Comparison of ENCODE assay signal across 39 cellular contexts in genomic region chr9:5918460-5918859, GRCh38. TPM values are rescaled to one million over a fixed set of nuclear protein-coding genes. Genes with fewer than 3 reads are reported as not detected.
"Had no signal": no experiment of that assay in that cellular context is flagged by ENCODE, and none has a peak within 500 bp of the region (broad histone marks: within the 10 kb centered on the region; RNA-seq: fewer than 3 reads in every experiment).

No MANE protein-coding gene starts in this region.

- H3K36me3 ChIP-seq: breast epithelium had no signal

- DNase-seq: activated effector memory CD4-positive, alpha-beta T cell treated with anti-CD3 and anti-CD28 coated beads, Interleukin-2, amount 50 U/mL, for 16 hours; activated effector memory CD4-positive, alpha-beta T cell treated with Interleukin-2 at 50 U/mL for 16 hours; activated gamma-delta T cell; activated gamma-delta T cell treated with Interleukin-2 at 50 U/mL for 16 hours; activated naive CD4-positive, alpha-beta T cell; activated naive CD4-positive, alpha-beta T cell treated with anti-CD3 and anti-CD28 coated beads for 36 hours; activated naive CD4-positive, alpha-beta T cell treated with anti-CD3 and anti-CD28 coated beads, Interleukin-2, amount 10 ng/mL, durations not matched to agents 7 days and 5 days; activated naive CD4-positive, alpha-beta T cell treated with anti-CD3 and anti-CD28 coated beads, Interleukin-2, amount 50 U/mL, for 16 hours; activated naive CD4-positive, alpha-beta T cell treated with Interleukin-2 at 50 U/mL for 16 hours; activated naive CD8-positive, alpha-beta T cell treated with anti-CD3 and anti-CD28 coated beads for 36 hours; activated naive CD8-positive, alpha-beta T cell treated with anti-CD3 and anti-CD28 coated beads, Interleukin-2, amount 10 ng/mL, durations not matched to agents 7 days and 5 days; activated naive CD8-positive, alpha-beta T cell treated with anti-CD3 and anti-CD28 coated beads, Interleukin-2, amount 50 U/mL, for 24 hours; activated T-cell treated with anti-CD3 and anti-CD28 coated beads, Interleukin-2, amount 50 U/mL, for 24 hours; activated T-cell treated with anti-CD3 and anti-CD28 coated beads, Interleukin-2, amount 50 U/mL, for 4 hours; activated T-cell treated with anti-CD3 and anti-CD28 coated beads, Interleukin-2, amount 50 U/mL, for 48 hours; activated T-cell treated with anti-CD3 and anti-CD28 coated beads, Interleukin-2, amount 50 U/mL, for 72 hours; adrenal gland; amniotic stem cell; amygdala; anterior cingulate cortex; aorta; body of pancreas; brain microvascular endothelial cell; caudate nucleus; central memory CD4-positive, alpha-beta T cell; cerebellar nuclear complex had no signal

- H3K9me3 ChIP-seq: adrenal gland, ascending aorta, body of pancreas, breast epithelium had no signal

- FAIRE-seq: bronchial epithelial cell had no signal

- H3K4me3 ChIP-seq: adrenal gland, ascending aorta, body of pancreas, breast epithelium, cardiac muscle cell had no signal

- ATAC-seq: activated naive CD4-positive, alpha-beta T cell treated with anti-CD3 and anti-CD28 coated beads, Interleukin-2, amount 50 U/mL, for 72 hours; activated naive CD8-positive, alpha-beta T cell treated with anti-CD3 and anti-CD28 coated beads, Interleukin-2, amount 50 U/mL, for 24 hours; activated T-cell treated with anti-CD3 and anti-CD28 coated beads, Interleukin-2, amount 50 U/mL, for 4 hours; activated T-cell treated with anti-CD3 and anti-CD28 coated beads, Interleukin-2, amount 50 U/mL, for 72 hours; activated T-helper 17 cell treated with anti-CD3 and anti-CD28 coated beads, Interleukin-2, amount 50 U/mL, for 72 hours; body of pancreas had no signal

- H3K27me3 ChIP-seq: adrenal gland, ascending aorta, body of pancreas, brain microvascular endothelial cell, breast epithelium, cardiac muscle cell had no signal

- H3K27ac ChIP-seq: adrenal gland, ascending aorta, body of pancreas, brain microvascular endothelial cell, breast epithelium, cardiac muscle cell had no signal

- H3K4me1 ChIP-seq: adrenal gland, ascending aorta, breast epithelium had no signal

RNA-seq across cellular contexts. Expression of gene MLANA, which starts 27.8 kb away (rescaled TPM):
- total RNA-seq: activated naive CD4-positive, alpha-beta T cell treated with anti-CD3 and anti-CD28 coated beads for 36 hours; activated naive CD4-positive, alpha-beta T cell treated with anti-CD3 and anti-CD28 coated beads, Interleukin-2, amount 50 U/mL, for 72 hours; activated naive CD8-positive, alpha-beta T cell treated with anti-CD3 and anti-CD28 coated beads for 36 hours; activated naive CD8-positive, alpha-beta T cell treated with anti-CD3 and anti-CD28 coated beads, Interleukin-2, amount 10 ng/mL, durations not matched to agents 7 days and 5 days; activated T-cell treated with anti-CD3 and anti-CD28 coated beads, Interleukin-2, amount 50 U/mL, for 4 hours; activated T-cell treated with anti-CD3 and anti-CD28 coated beads, Interleukin-2, amount 50 U/mL, for 72 hours; activated T-helper 1 cell treated with anti-CD3 and anti-CD28 coated beads, Interleukin-12 subunit alpha, Interleukin-12 subunit beta, Interleukin-2, Interleukin-4 antibody, amounts not matched to agents 30 ng/mL and 10 ng/mL and 1 ng/mL, durations not matched to agents 14 hours and 24 hours and 36 hours; activated T-helper 17 cell treated with anti-CD3 and anti-CD28 coated beads, Interleukin-2, amount 50 U/mL, for 72 hours; activated T-helper 2 cell treated with anti-CD3 and anti-CD28 coated beads, Interferon-gamma antibody, Interleukin-2, Interleukin-4, amounts not matched to agents 10 μg/mL and 5 μg/mL and 100 μg/mL, durations not matched to agents 14 hours and 24 hours and 36 hours; adrenal gland; aorta; ascending aorta; astrocyte; body of pancreas; breast epithelium; bronchial epithelial cell; cardiac muscle cell; cardiac septum; cerebellum; chondrocyte had no signal
- polyA plus RNA-seq: adipose tissue, adrenal gland had no signal
